24 cellular contexts compared by ENCODE assay signal in the genomic region with DNA sequence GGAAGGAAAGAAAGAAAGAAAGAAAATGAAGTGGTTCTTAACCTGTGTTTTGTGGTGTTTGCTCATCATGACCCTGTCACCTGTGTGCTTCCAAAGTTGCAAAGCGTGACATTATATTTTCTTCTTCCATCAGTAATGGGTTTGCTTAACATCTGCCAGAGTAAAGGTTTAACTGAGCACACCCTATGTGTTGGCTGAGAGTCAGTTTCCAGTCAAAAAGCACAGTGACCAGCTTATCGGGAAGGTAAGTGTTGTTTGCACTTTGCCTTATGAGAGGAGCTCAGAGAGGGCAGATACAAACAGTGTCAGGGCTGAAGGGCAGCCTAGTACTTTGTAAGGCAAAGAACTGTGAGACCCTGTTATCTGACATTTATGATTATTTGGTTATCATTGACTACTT.
DNase-seq lines count a peak whose midpoint lies in the region; ATAC-seq, FAIRE-seq and TF ChIP-seq lines count a peak whose summit lies in the region.
"Had no signal": no experiment of that assay in that cellular context is flagged by ENCODE, and none has a peak within 500 bp of the region (broad histone marks: within the 10 kb centered on the region; RNA-seq: fewer than 3 reads in every experiment).

No MANE protein-coding gene starts in this region.

- H3K36me3 ChIP-seq in small intestine (ENCODE audit: control insufficient read depth in 2 of 2, insufficient read depth in 2 of 2, low read length in 2 of 2) (no peaks in the 10 kb centered on the region), A673 (ENCODE audit: insufficient read depth, low read length, poor library complexity, severe bottlenecking) (no peaks in the 10 kb centered on the region)
- H3K36me3 ChIP-seq: BLaER1 treated with 17β-estradiol and CSF1 and Interleukin-3, amounts not matched to agents 10 nM and 100 nM; HAP-1 had no signal

- no peak for FAIRE-seq in small intestine (lab: Jason Lieb, UNC)
- FAIRE-seq: HTR-8/SVneo had no signal

- CTCF ChIA-PET in A673 (lab: Charles Lee): no interaction called here

- H3K4me1 ChIP-seq in small intestine (ENCODE audit: control insufficient read depth in 2 of 2, insufficient read depth in 1 of 2, low read depth in 1 of 2, low read length in 1 of 2) (no peaks in the 10 kb centered on the region), A673 (ENCODE audit: insufficient read depth, low read length, poor library complexity, severe bottlenecking) (no peaks in the 10 kb centered on the region)
- H3K4me1 ChIP-seq: BLaER1 treated with 17β-estradiol and CSF1 and Interleukin-3, amounts not matched to agents 10 nM and 100 nM had no signal

- POLR2A ChIA-PET in A673 (lab: Charles Lee; ENCODE audit: low non-redundant PET): no interaction called here

- no TSS peak for BruUV-seq in A673 (replicated peaks; lab: Mats Ljungman, UMichigan)

- H3K27ac ChIP-seq in small intestine (ENCODE audit: low read depth in 1 of 2, low read length in 1 of 2) (no peak overlapping the region), A673 (ENCODE audit: low read depth, low read length, poor library complexity, severe bottlenecking) (no peak overlapping the region)
- H3K27ac ChIP-seq: 22Rv1; BLaER1 treated with 17β-estradiol and CSF1 and Interleukin-3, amounts not matched to agents 10 nM and 100 nM; GM23248 had no signal

- intact Hi-C loops in left colon (cut with DNase I, micrococcal nuclease) (no loop called here), A673 (cut with micrococcal nuclease; ENCODE audit: unreplicated experiment) (no loop called here)

- H3K4me3 ChIP-seq in small intestine (ENCODE audit: low read depth in 1 of 2, low read length in 2 of 2) (no peak overlapping the region), A673 (ENCODE audit: low read depth, low read length, poor library complexity, severe bottlenecking) (no peak overlapping the region)
- H3K4me3 ChIP-seq: BLaER1 treated with 17β-estradiol and CSF1 and Interleukin-3, amounts not matched to agents 10 nM and 100 nM; GM23248; HAP-1 had no signal

- no peaks in the 10 kb centered on the region for H3K9me3 ChIP-seq in small intestine (ENCODE audit: control insufficient read depth, low read depth)
- H3K9me3 ChIP-seq in A673 (ENCODE audit: low read depth, low read length, poor library complexity, severe bottlenecking): no peaks in the 10 kb centered on the region
- H3K9me3 ChIP-seq: BLaER1 treated with 17β-estradiol and CSF1 and Interleukin-3, amounts not matched to agents 10 nM and 100 nM; HAP-1; SK-N-SH had no signal

- H3K27me3 ChIP-seq in small intestine (ENCODE audit: control insufficient read depth in 2 of 2, insufficient read depth in 2 of 2, low read length in 2 of 2): no peaks in the 10 kb centered on the region
- H3K27me3 ChIP-seq in A673 (replicated peaks; ENCODE audit: insufficient read depth, low read depth, low read length, poor library complexity): no peaks in the 10 kb centered on the region
- H3K27me3 ChIP-seq: BLaER1 treated with 17β-estradiol and CSF1 and Interleukin-3, amounts not matched to agents 10 nM and 100 nM had no signal

- ATAC-seq in left colon: peak; percentile 98
- no peak for ATAC-seq in GM18519 (IDR thresholded peaks at IDR 0.05; ENCODE audit: low FRiP score, unreplicated experiment)
- no peak for ATAC-seq in GM18861 (IDR thresholded peaks at IDR 0.05; ENCODE audit: unreplicated experiment)
- ATAC-seq: CD8-positive, alpha-beta T cell had no signal

- WGBS in small intestine, 3 donors: 12 to 85% (median 40%) methylated on average over 2 of the region's 2 CpGs

- peak; percentile 18 for DNase-seq in NCI-H82 (lab: John Stamatoyannopoulos, UW)
- no peak for DNase-seq in NCI-H82 treated with DMSO at 0.1 percent for 48 hours (lab: John Stamatoyannopoulos, UW; ENCODE audit: unreplicated experiment)
- peak; percentile 5 for DNase-seq in NCI-H774 (lab: John Stamatoyannopoulos, UW)
- DNase-seq in left colon: no peak
- peak; percentile 1 for DNase-seq in small intestine
- no peak for DNase-seq in A673 (ENCODE audit: low spot score)
- DNase-seq: CD8-positive, alpha-beta T cell; EL; GM23248; MM.1S; NCI-H1092; NCI-H1436; NCI-H2081; NCI-H2171; NCI-H526 treated with DMSO at 0.1 percent for 48 hours; NK-92 treated with Interleukin-12 subunit alpha and Interleukin-12 subunit beta, amount 100 ng/mL, for 24 hours; SIG-M5; SK-N-SH had no signal

- TF ChIP-seq CTCF in A673 (conservative IDR thresholded peaks at IDR 0.05; ENCODE audit: low read depth, low read length): no peak

Comparison
In these comparisons a context has a peak if more than half of its experiments do, and no peak if none do; other contexts are left out.
1. DNase-seq: peak in NCI-H82 (single experiment), NCI-H774 (single experiment) and small intestine (single experiment); none in NCI-H82 treated with DMSO at 0.1 percent for 48 hours (single experiment), left colon (0 of 2) and A673 (single experiment).